8 cellular contexts compared by ENCODE assay signal in the genomic region with DNA sequence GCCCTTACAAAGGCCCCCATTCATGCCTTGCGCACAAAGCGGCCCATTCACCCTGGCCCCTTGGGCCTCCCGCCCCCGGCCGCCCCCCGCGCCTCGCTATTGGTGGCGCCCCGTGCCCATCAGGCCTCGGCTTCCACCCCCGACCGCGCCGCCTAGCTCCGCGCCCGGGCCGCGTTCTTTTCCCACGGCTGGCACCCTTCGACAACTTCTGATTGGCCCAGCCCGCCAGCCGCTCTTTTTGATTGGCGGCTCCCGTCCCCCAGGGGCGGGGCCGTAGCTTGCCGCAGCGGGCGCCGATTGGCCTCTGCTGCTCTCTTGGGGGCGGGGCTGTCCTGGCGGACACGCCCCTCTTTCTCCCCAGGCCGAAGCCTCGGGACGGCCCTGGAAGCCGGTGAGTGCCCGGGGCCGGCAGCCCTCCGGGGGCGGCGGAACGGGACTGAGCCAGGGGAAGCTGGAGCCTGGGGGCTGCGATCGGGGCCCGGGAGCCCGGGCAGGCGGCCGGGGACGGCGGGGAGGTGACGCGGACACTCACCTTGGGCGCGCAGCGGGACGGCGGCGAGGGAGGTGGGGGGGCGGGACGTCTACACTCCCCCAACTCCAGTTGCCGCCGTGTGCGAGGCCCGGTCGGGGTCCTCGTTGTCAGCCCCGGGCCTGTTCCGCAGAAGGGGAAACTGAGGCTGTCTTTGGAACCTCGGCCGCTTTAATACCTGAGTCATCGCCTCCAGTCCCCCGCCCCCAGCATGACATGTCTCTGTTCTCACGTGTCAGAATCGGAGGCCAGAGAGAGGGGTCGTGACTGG. TPM values are rescaled to one million over a fixed set of nuclear protein-coding genes. Genes with fewer than 3 reads are reported as not detected.
DNase-seq lines count a peak whose midpoint lies in the region; ATAC-seq and TF ChIP-seq lines count a peak whose summit lies in the region.

Gene MYH14 (plus strand): TSS at position 342 of the 800 bp plus-strand sequence. CDS start 6,744 bp downstream, outside the sequence.

- no peaks in the 10 kb centered on the region for H3K4me1 ChIP-seq in foreskin keratinocyte

- H3K27ac ChIP-seq in foreskin keratinocyte: no peak within 1 kb of the TSS

- DNase-seq in G401 (ENCODE audit: low spot score): peak; percentile 91
- DNase-seq in NCI-H2171 treated with DMSO at 0.1 percent for 48 hours (lab: John Stamatoyannopoulos, UW): peak; percentile 95
- DNase-seq in chondrocyte (ENCODE audit: low spot score): peak; percentile 70
- peak; percentile 96 for DNase-seq in left kidney (ENCODE audit: low read depth, low spot score)
- peak; percentile 2 to 14 for DNase-seq in stimulated activated CD8-positive, alpha-beta memory T cell treated with anti-CD3 and anti-CD28 coated beads, Interleukin-15, amount 100 ng/mL, for 48 hours (ENCODE audit: low read depth in 2 of 2)
- DNase-seq in foreskin keratinocyte: no peak
- DNase-seq in effector memory CD8-positive, alpha-beta T cell: no peak

- peak within 1 kb of the TSS; percentile 61 for H3K4me3 Mint-ChIP-seq in chondrocyte (ENCODE audit: unreplicated experiment)
- H3K4me3 Mint-ChIP-seq in effector memory CD8-positive, alpha-beta T cell: no peak within 1 kb of the TSS

- H3K4me1 Mint-ChIP-seq in chondrocyte (ENCODE audit: low read depth): peaks cover 10% of the 10 kb centered on the region
- H3K4me1 Mint-ChIP-seq in effector memory CD8-positive, alpha-beta T cell (ENCODE audit: low read depth in 2 of 2): no peaks in the 10 kb centered on the region

- TF ChIP-seq CTCF in chondrocyte (IDR thresholded peaks at IDR 0.05) (no peak), foreskin keratinocyte (conservative IDR thresholded peaks at IDR 0.05) (no peak)

- H3K27ac Mint-ChIP-seq in chondrocyte (ENCODE audit: unreplicated experiment): no peak within 1 kb of the TSS
- H3K27ac Mint-ChIP-seq in effector memory CD8-positive, alpha-beta T cell: no peak within 1 kb of the TSS

- ATAC-seq in foreskin keratinocyte (no peak), GM21717 (IDR thresholded peaks at IDR 0.05; ENCODE audit: unreplicated experiment) (no peak)
- ATAC-seq in effector memory CD8-positive, alpha-beta T cell (replicated peaks): no peak

- peaks cover 1% of the 10 kb centered on the region for H3K36me3 Mint-ChIP-seq in chondrocyte (ENCODE audit: low read depth)
- H3K36me3 Mint-ChIP-seq in effector memory CD8-positive, alpha-beta T cell (ENCODE audit: insufficient read depth): peaks cover 4% of the 10 kb centered on the region

- in situ Hi-C loops in G401 (cut with HindIII; ENCODE audit: low sequenced_read_pairs): no loop called here

- peaks cover 26% of the 10 kb centered on the region for H3K27me3 Mint-ChIP-seq in chondrocyte (ENCODE audit: low read depth)
- peaks cover 47 to 52% of the 10 kb centered on the region in 2 donors for H3K27me3 Mint-ChIP-seq in effector memory CD8-positive, alpha-beta T cell

- no peaks in the 10 kb centered on the region for H3K9me3 Mint-ChIP-seq in chondrocyte (ENCODE audit: low read depth)
- H3K9me3 Mint-ChIP-seq in effector memory CD8-positive, alpha-beta T cell: no peaks in the 10 kb centered on the region

- H3K27me3 ChIP-seq in foreskin keratinocyte: peaks cover 39% of the 10 kb centered on the region

RNA-seq across cellular contexts. Expression of gene MYH14, which starts in this region (rescaled TPM):
- 8.8 and 10.3 TPM in 2 replicates for total RNA-seq in G401 (2014; rRNA removed; shearing (Covaris generic))
- total RNA-seq in chondrocyte (0.68 to 10.2 TPM (median 8.6 TPM) in 3 replicates), foreskin keratinocyte (0.07 TPM in 1 of 2 replicates, not detected in the other)
- polyA plus RNA-seq in foreskin keratinocyte: 0.01 and 0.03 TPM in 2 replicates

Comparison
In these comparisons a context has a peak if more than half of its experiments do, and no peak if none do; other contexts are left out.
1. DNase-seq: peak in G401 (single experiment), NCI-H2171 treated with DMSO at 0.1 percent for 48 hours (single experiment), chondrocyte (single experiment), left kidney (single experiment) and stimulated activated CD8-positive, alpha-beta memory T cell treated with anti-CD3 and anti-CD28 coated beads, Interleukin-15, amount 100 ng/mL, for 48 hours (2 of 2); none in foreskin keratinocyte (0 of 2) and effector memory CD8-positive, alpha-beta T cell (0 of 3).